ENCODE assay signal across 23 cellular contexts in genomic region chr2:213688129-213688528, GRCh38.
"Had no signal": no experiment of that assay in that cellular context is flagged by ENCODE, and none has a peak within 500 bp of the region (broad histone marks: within the 10 kb centered on the region; RNA-seq: fewer than 3 reads in every experiment).

No MANE protein-coding gene starts in this region.

- H3K36me3 Mint-ChIP-seq: activated naive CD8-positive, alpha-beta T cell; T-cell had no signal

- H3K27ac Mint-ChIP-seq: activated CD4-positive, alpha-beta memory T cell treated with anti-CD3 and anti-CD28 coated beads, Interleukin-2, amount 10 ng/mL, durations not matched to agents 7 days and 5 days; activated naive CD4-positive, alpha-beta T cell treated with anti-CD3 and anti-CD28 coated beads for 36 hours; activated naive CD8-positive, alpha-beta T cell; activated T-helper 17 cell treated with anti-CD3 and anti-CD28 coated beads, Interleukin-2, amount 50 U/mL, for 72 hours; T-cell had no signal

- H3K4me1 Mint-ChIP-seq: activated CD4-positive, alpha-beta memory T cell treated with anti-CD3 and anti-CD28 coated beads, Interleukin-2, amount 10 ng/mL, durations not matched to agents 7 days and 5 days; activated T-helper 17 cell treated with anti-CD3 and anti-CD28 coated beads, Interleukin-2, amount 50 U/mL, for 72 hours; T-cell had no signal

- H3K27me3 Mint-ChIP-seq: activated CD4-positive, alpha-beta memory T cell treated with anti-CD3 and anti-CD28 coated beads, Interleukin-2, amount 10 ng/mL, durations not matched to agents 7 days and 5 days; activated T-helper 17 cell treated with anti-CD3 and anti-CD28 coated beads, Interleukin-2, amount 50 U/mL, for 72 hours; T-cell had no signal

- H3K36me3 ChIP-seq: brain microvascular endothelial cell, cardiac muscle cell had no signal

- H2AFZ ChIP-seq: PC-9 had no signal

- H3K9me3 Mint-ChIP-seq: activated CD4-positive, alpha-beta memory T cell treated with anti-CD3 and anti-CD28 coated beads, Interleukin-2, amount 10 ng/mL, durations not matched to agents 7 days and 5 days; activated naive CD4-positive, alpha-beta T cell treated with anti-CD3 and anti-CD28 coated beads for 36 hours; activated T-helper 17 cell treated with anti-CD3 and anti-CD28 coated beads, Interleukin-2, amount 50 U/mL, for 72 hours had no signal

- H3K4me3 Mint-ChIP-seq: activated CD4-positive, alpha-beta memory T cell treated with anti-CD3 and anti-CD28 coated beads, Interleukin-2, amount 10 ng/mL, durations not matched to agents 7 days and 5 days; activated naive CD4-positive, alpha-beta T cell treated with anti-CD3 and anti-CD28 coated beads for 36 hours; activated naive CD8-positive, alpha-beta T cell; activated T-helper 17 cell treated with anti-CD3 and anti-CD28 coated beads, Interleukin-2, amount 50 U/mL, for 72 hours; T-cell had no signal

- H3K27me3 ChIP-seq: brain microvascular endothelial cell, cardiac muscle cell had no signal

- H3K4me3 ChIP-seq: cardiac muscle cell, PC-9 had no signal

- H3K27ac ChIP-seq: brain microvascular endothelial cell, cardiac muscle cell, PC-9 had no signal

- DNase-seq: activated CD4-positive, alpha-beta memory T cell treated with anti-CD3 and anti-CD28 coated beads, Interleukin-2, amount 10 ng/mL, durations not matched to agents 7 days and 5 days; activated CD4-positive, alpha-beta T cell treated with anti-CD3 and anti-CD28 coated beads, Interleukin-2, amount 50 U/mL, for 1 hour; activated CD4-positive, CD25-positive, alpha-beta regulatory T cell; activated gamma-delta T cell; activated naive CD4-positive, alpha-beta T cell treated with anti-CD3 and anti-CD28 coated beads for 36 hours; activated T-cell treated with anti-CD3 and anti-CD28 coated beads for 4 hours; activated T-cell treated with anti-CD3 and anti-CD28 coated beads, Interleukin-2, amount 50 U/mL, for 48 hours; amygdala; brain microvascular endothelial cell; Karpas-422; NCI-H1105 treated with DMSO at 0.1 percent for 48 hours; NCI-H1436 treated with DMSO at 0.1 percent for 48 hours; NCI-H187; NCI-H2081; NCI-H510A treated with DMSO at 0.1 percent for 48 hours; PC-9; SHP77 treated with DMSO at 0.1 percent for 48 hours; T-cell; T-helper 2 cell; T1000 had no signal

- H3K4me2 ChIP-seq: PC-9 had no signal

- ATAC-seq: activated T-helper 17 cell treated with anti-CD3 and anti-CD28 coated beads, Interleukin-2, amount 50 U/mL, for 72 hours; T-cell had no signal
